16 cellular contexts compared by ENCODE assay signal in the genomic region with DNA sequence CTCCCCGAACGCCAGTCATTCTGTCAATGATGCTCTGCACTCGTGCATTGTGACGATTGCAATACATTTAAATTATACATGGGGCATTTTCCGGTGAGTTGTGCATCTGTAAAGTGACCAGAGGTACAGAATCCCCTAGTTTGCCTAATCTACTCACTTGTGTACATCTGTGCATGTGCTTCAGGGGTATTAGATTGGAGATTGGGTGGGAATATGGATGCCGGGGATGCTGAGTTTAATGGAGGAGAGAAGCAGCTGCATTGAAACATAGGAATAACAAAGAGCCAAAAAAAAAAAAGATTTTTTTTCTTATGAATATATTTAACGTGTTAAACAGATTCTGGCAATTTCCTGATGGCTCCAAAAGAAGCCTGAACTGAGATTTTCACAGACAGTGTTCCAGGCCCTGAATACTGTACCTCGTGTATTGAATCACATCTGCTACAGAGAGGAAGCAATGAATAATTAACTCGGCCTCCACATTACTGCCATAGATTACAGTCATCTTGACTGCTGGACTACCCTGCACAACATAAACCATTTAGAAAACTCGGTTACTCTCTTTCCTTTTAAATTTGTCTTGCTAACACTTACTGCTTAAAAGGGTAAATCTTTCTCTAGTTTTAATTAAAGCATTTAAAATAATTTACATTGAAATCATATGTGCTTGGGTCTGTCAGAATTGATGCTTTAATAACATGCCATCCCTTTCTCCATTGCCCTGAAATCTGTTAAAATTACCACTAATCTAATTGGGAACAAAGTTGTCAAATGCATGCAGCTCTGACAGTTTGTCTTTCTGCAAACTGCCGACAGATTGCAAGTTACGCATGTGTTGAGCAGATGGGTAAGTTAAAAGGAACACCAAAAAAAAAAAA.
"Had no signal": no experiment of that assay in that cellular context is flagged by ENCODE, and none has a peak within 500 bp of the region (broad histone marks: within the 10 kb centered on the region; RNA-seq: fewer than 3 reads in every experiment).

No MANE protein-coding gene starts in this region.

- H3K27me3 ChIP-seq: brain microvascular endothelial cell, esophagus squamous epithelium, ovary, thyroid gland had no signal

- ATAC-seq: activated CD8-positive, alpha-beta T cell treated with anti-CD3 and anti-CD28 coated beads, Interleukin-2, amount 10 ng/mL, durations not matched to agents 7 days and 5 days; left colon had no signal

- H3K4me1 ChIP-seq: esophagus squamous epithelium, thyroid gland had no signal

- H3K9me3 ChIP-seq: esophagus squamous epithelium, ovary, thyroid gland had no signal

- DNase-seq: activated B cell treated with CpG ODN at 0.5 μM for 24 hours; activated CD4-positive, alpha-beta T cell treated with anti-CD3 and anti-CD28 coated beads, Interleukin-2, amount 10 ng/mL, durations not matched to agents 24 days and 14 days; activated CD8-positive, alpha-beta memory T cell treated with anti-CD3 and anti-CD28 coated beads, Interleukin-2, amount 50 U/mL, for 4 hours; activated CD8-positive, alpha-beta T cell treated with anti-CD3 and anti-CD28 coated beads, Interleukin-2, amount 10 ng/mL, durations not matched to agents 7 days and 5 days; activated gamma-delta T cell treated with Interleukin-2 at 50 U/mL for 16 hours; activated T-cell treated with anti-CD3 and anti-CD28 coated beads, Interleukin-2, amount 50 U/mL, for 48 hours; brain microvascular endothelial cell; effector CD8-positive, alpha-beta T cell; esophagus squamous epithelium; foreskin fibroblast; hypothalamus; left colon; ovary; stimulated activated CD4-positive, alpha-beta T cell treated with anti-CD3 and anti-CD28 coated beads, Interleukin-1b, Interleukin-23, amount 100 ng/mL, for 48 hours; thyroid gland had no signal

- H3K27ac ChIP-seq: brain microvascular endothelial cell, esophagus squamous epithelium, ovary, thyroid gland had no signal

- H3K36me3 ChIP-seq: brain microvascular endothelial cell, esophagus squamous epithelium, ovary, thyroid gland had no signal

- H3K4me3 ChIP-seq: esophagus squamous epithelium, lung, ovary, thyroid gland had no signal
